ENCODE assay signal across 9 cellular contexts in genomic region chr12:125983094-125983783, GRCh38.
DNase-seq lines count a peak whose midpoint lies in the region; ATAC-seq and TF ChIP-seq lines count a peak whose summit lies in the region.
"Had no signal": no experiment of that assay in that cellular context is flagged by ENCODE, and none has a peak within 500 bp of the region (broad histone marks: within the 10 kb centered on the region; RNA-seq: fewer than 3 reads in every experiment).

No MANE protein-coding gene starts in this region.

- H3K4me3 ChIP-seq in A673 (ENCODE audit: low read depth, low read length, poor library complexity, severe bottlenecking): peak overlapping the region; percentile 59
- H3K4me3 ChIP-seq in muscle layer of duodenum (ENCODE audit: low read depth in 1 of 2, low read length in 2 of 2): peak overlapping the region; percentile 55 to 62

- H3K27ac ChIP-seq in A673 (ENCODE audit: low read depth, low read length, poor library complexity, severe bottlenecking) (peak overlapping the region; percentile 52), muscle layer of duodenum (ENCODE audit: low read length) (peak overlapping the region; percentile 23)

- POLR2A ChIA-PET in A673 (lab: Charles Lee; ENCODE audit: low non-redundant PET): no interaction called here

- ATAC-seq in HG02885 (IDR thresholded peaks at IDR 0.05; ENCODE audit: poor library complexity, unreplicated experiment) (no peak), GM18519 (IDR thresholded peaks at IDR 0.05; ENCODE audit: low FRiP score, unreplicated experiment) (no peak), GM19395 (IDR thresholded peaks at IDR 0.05; ENCODE audit: unreplicated experiment) (no peak)

- H3K4me1 ChIP-seq in A673 (ENCODE audit: insufficient read depth, low read length, poor library complexity, severe bottlenecking) (no peaks in the 10 kb centered on the region), muscle layer of duodenum (ENCODE audit: control insufficient read depth in 1 of 2, insufficient read depth in 2 of 2, low read length in 2 of 2) (peaks cover 0 to 11% of the 10 kb centered on the region in 2 donors)

- H3K27me3 ChIP-seq in A673 (replicated peaks; ENCODE audit: insufficient read depth, low read depth, low read length, poor library complexity) (peaks cover 9% of the 10 kb centered on the region), muscle layer of duodenum (ENCODE audit: low read depth, low read length) (no peaks in the 10 kb centered on the region)

- CTCF ChIA-PET in A673 (lab: Charles Lee): interaction anchor here (0.6 kb wide), 1 partner anchor 1017 kb away, joined by 9 read pairs; no protein-coding TSS in a partner anchor

- no peaks in the 10 kb centered on the region for H3K9me3 ChIP-seq in A673 (ENCODE audit: low read depth, low read length, poor library complexity, severe bottlenecking)
- no peaks in the 10 kb centered on the region for H3K9me3 ChIP-seq in muscle layer of duodenum (ENCODE audit: control insufficient read depth in 1 of 2, low read length in 2 of 2)

- BruUV-seq in A673 (replicated peaks; lab: Mats Ljungman, UMichigan): no TSS peak

- H3K36me3 ChIP-seq in A673 (ENCODE audit: insufficient read depth, low read length, poor library complexity, severe bottlenecking): no peaks in the 10 kb centered on the region
- no peaks in the 10 kb centered on the region for H3K36me3 ChIP-seq in muscle layer of duodenum (ENCODE audit: control insufficient read depth in 1 of 2, insufficient read depth in 2 of 2, low read length in 2 of 2)

- TF ChIP-seq CTCF in A673 (conservative IDR thresholded peaks at IDR 0.05; ENCODE audit: low read depth, low read length): no peak

- intact Hi-C loops in A673 (cut with micrococcal nuclease; ENCODE audit: unreplicated experiment): no loop called here

- DNase-seq in A673 (ENCODE audit: low spot score) (peak; percentile 82), NCI-H1105 treated with DMSO at 0.1 percent for 48 hours (lab: John Stamatoyannopoulos, UW) (peak; percentile 88), epidermal melanocyte (ENCODE audit: insufficient read length, low spot score) (peak; percentile 28), MV-4-11 (lab: John Stamatoyannopoulos, UW) (no peak)
- DNase-seq: GF-D8 had no signal
